In the genomic region with DNA sequence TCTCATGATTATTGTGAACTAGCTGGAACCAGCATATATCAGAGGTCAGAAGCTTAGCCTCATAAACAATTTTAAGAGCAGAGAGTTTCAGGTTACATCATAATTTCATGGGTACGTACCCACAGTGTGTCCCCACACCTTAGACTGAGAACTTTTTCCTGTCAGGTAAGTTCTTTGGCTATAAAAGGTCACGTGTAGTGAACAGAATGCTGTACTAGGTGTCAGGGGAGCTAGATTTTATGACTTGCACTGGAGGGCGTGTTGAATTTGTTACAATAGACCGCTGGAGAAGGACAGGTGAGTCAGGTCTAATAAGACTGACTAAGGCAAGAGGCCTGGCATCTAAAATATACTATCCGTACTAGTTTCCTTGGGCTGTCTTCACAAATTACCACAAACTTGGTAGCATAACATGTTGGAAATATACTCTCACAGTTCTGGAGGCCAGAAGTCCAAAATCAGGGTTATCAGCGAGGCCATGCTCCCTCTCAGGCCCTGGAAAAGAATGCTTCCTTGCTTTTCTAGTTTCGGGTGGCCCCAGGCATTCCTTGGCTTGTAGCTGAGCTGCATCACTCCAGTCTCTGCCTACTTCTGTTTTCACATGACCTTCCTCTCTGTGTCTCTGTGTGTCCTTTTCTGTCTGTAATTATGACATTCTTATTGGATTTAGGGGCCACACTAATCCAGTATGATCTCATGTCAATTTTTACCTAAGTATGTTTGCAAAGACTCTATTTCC, we compare ENCODE assay signal across 16 cellular contexts.
DNase-seq lines count a peak whose midpoint lies in the region; ATAC-seq and TF ChIP-seq lines count a peak whose summit lies in the region.
"Had no signal": no experiment of that assay in that cellular context is flagged by ENCODE, and none has a peak within 500 bp of the region (broad histone marks: within the 10 kb centered on the region; RNA-seq: fewer than 3 reads in every experiment).

No MANE protein-coding gene starts in this region.

- no peak for TF ChIP-seq POLR2A in right lobe of liver (IDR thresholded peaks at IDR 0.05)

- H3K36me3 ChIP-seq in colonic mucosa (no peaks in the 10 kb centered on the region), right lobe of liver (no peaks in the 10 kb centered on the region)
- H3K36me3 ChIP-seq: BLaER1 had no signal

- no peaks in the 10 kb centered on the region for H3K4me1 ChIP-seq in colonic mucosa
- H3K4me1 ChIP-seq in right lobe of liver: no peaks in the 10 kb centered on the region
- H3K4me1 ChIP-seq: BLaER1 had no signal

- peak overlapping the region in 1 of 2 donors; percentile 41 for H3K9ac ChIP-seq in colonic mucosa (ENCODE audit: low read depth in 2 of 2, low read length in 2 of 2)
- H3K9ac ChIP-seq: BLaER1 had no signal

- H3K9me3 ChIP-seq in colonic mucosa (no peaks in the 10 kb centered on the region), right lobe of liver (no peaks in the 10 kb centered on the region)
- H3K9me3 ChIP-seq: BLaER1 had no signal

- no peak for ATAC-seq in right lobe of liver
- ATAC-seq: T-cell had no signal

- TF ChIP-seq CTCF in colonic mucosa (IDR thresholded peaks at IDR 0.05) (no peak), right lobe of liver (IDR thresholded peaks at IDR 0.05) (no peak)

- no peaks in the 10 kb centered on the region for H3K27me3 ChIP-seq in colonic mucosa
- no peaks in the 10 kb centered on the region for H3K27me3 ChIP-seq in right lobe of liver
- H3K27me3 ChIP-seq: BLaER1 had no signal

- DNase-seq in NCI-H748 (lab: John Stamatoyannopoulos, UW; ENCODE audit: unreplicated experiment) (peak; percentile 0), NCI-H748 treated with DMSO at 0.1 percent for 48 hours (lab: John Stamatoyannopoulos, UW) (no peak), colonic mucosa (peak; percentile 52), kidney tubule cell (ENCODE audit: low spot score) (peak; percentile 60), NCI-H2081 (lab: John Stamatoyannopoulos, UW) (no peak), right lobe of liver (no peak), NCI-H345 treated with DMSO at 0.1 percent for 48 hours (lab: John Stamatoyannopoulos, UW; ENCODE audit: unreplicated experiment) (no peak), NCI-H1105 (lab: John Stamatoyannopoulos, UW) (no peak)
- DNase-seq: 8988T, DMS 273 treated with DMSO at 0.1 percent for 48 hours, HFFc6, NCI-H146, NCI-H345, RPMI8226, T-cell had no signal

- WGBS in right lobe of liver (ENCODE audit: insufficient coverage, low coverage, low lambda C conversion rate, missing lambda C conversion rate): 70% methylated on average over 5 of the region's 7 CpGs

- intact Hi-C loops in colonic mucosa (cut with DNase I): no loop called here
- intact Hi-C loops in right lobe of liver (cut with DNase I): no loop called here

- H3K4me3 ChIP-seq in colonic mucosa: no peak overlapping the region
- H3K4me3 ChIP-seq in right lobe of liver: no peak overlapping the region
- H3K4me3 ChIP-seq: BLaER1 had no signal

- peak overlapping the region; percentile 68 for H3K27ac ChIP-seq in colonic mucosa
- no peak overlapping the region for H3K27ac ChIP-seq in right lobe of liver
- H3K27ac ChIP-seq: BLaER1 had no signal

Comparison
In these comparisons a context has a peak if more than half of its experiments do, and no peak if none do; other contexts are left out.
1. DNase-seq: peak in NCI-H748 (single experiment), colonic mucosa (single experiment) and kidney tubule cell (single experiment); none in NCI-H748 treated with DMSO at 0.1 percent for 48 hours (single experiment), NCI-H2081 (0 of 2), right lobe of liver (0 of 3), NCI-H345 treated with DMSO at 0.1 percent for 48 hours (single experiment) and NCI-H1105 (single experiment).